In the genomic region with DNA sequence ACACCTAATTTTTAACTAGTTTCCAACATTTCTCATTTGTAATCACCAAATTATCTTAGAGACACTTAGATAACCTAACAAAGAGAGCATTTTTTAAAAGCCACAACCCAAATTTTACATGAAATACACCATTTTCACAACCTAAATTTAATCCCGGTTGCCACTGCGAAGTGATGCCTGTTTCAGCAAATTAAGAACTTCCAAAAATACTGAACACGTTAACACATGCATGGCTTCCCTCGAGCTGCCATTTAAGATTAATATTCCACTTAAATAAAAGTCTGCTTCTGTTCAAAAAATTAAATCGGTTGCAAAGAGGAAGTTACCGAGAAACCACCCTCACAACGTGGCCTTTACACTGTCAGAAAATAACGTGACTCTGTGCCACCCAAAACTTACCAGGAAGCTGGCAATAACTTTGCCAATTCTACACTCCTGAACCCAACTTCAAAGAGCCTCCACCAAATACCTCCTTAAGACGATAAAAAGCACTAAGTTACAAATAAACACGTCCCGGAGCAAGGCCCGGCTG, we compare ENCODE assay signal across 8 cellular contexts.
DNase-seq lines count a peak whose midpoint lies in the region; ATAC-seq, FAIRE-seq and TF ChIP-seq lines count a peak whose summit lies in the region.

No MANE protein-coding gene starts in this region.

- peak overlapping the region; percentile 99 for H3K9ac ChIP-seq in mucosa of stomach (ENCODE audit: low read length)

- TF ChIP-seq CTCF in coronary artery (IDR thresholded peaks at IDR 0.05): no peak

- H3K4me3 ChIP-seq in coronary artery (peak overlapping the region; percentile 98), mucosa of stomach (ENCODE audit: low read length) (peak overlapping the region; percentile 65)

- no peaks in the 10 kb centered on the region for H3K9me3 ChIP-seq in mucosa of stomach (ENCODE audit: control insufficient read depth, low read length)

- H3K36me3 ChIP-seq in mucosa of stomach (ENCODE audit: control insufficient read depth, insufficient read depth, low read length): no peaks in the 10 kb centered on the region

- peaks cover 33% of the 10 kb centered on the region for H3K4me1 ChIP-seq in mucosa of stomach (ENCODE audit: control insufficient read depth, insufficient read depth, low read length)

- peak; percentile 41 for FAIRE-seq in RCC 7860 (lab: Jason Lieb, UNC)

- no peaks in the 10 kb centered on the region for H3K27me3 ChIP-seq in mucosa of stomach (ENCODE audit: control insufficient read depth, insufficient read depth, low read length)

- H3K27ac ChIP-seq in coronary artery: peak overlapping the region; percentile 99 to 100

- peak; percentile 32 for DNase-seq in stimulated activated CD4-positive, alpha-beta T cell treated with anti-CD3 and anti-CD28 coated beads, Interleukin-4, amount 100 ng/mL, for 24 hours
- DNase-seq in stimulated activated CD4-positive, alpha-beta T cell treated with anti-CD3 and anti-CD28 coated beads, Interleukin-4, amount 100 ng/mL, for 1 hour: no peak
- DNase-seq in RCC 7860 (ENCODE audit: low spot score): no peak
- no peak for DNase-seq in coronary artery (ENCODE audit: low spot score)
- DNase-seq in DMS114 treated with DMSO at 0.1 percent for 48 hours (lab: John Stamatoyannopoulos, UW; ENCODE audit: unreplicated experiment): no peak

- ATAC-seq in GM21825 (IDR thresholded peaks at IDR 0.05; ENCODE audit: unreplicated experiment) (no peak), GM21529 (IDR thresholded peaks at IDR 0.05; ENCODE audit: unreplicated experiment) (no peak)
